ENCODE assay signal across 8 cellular contexts in the genomic region with DNA sequence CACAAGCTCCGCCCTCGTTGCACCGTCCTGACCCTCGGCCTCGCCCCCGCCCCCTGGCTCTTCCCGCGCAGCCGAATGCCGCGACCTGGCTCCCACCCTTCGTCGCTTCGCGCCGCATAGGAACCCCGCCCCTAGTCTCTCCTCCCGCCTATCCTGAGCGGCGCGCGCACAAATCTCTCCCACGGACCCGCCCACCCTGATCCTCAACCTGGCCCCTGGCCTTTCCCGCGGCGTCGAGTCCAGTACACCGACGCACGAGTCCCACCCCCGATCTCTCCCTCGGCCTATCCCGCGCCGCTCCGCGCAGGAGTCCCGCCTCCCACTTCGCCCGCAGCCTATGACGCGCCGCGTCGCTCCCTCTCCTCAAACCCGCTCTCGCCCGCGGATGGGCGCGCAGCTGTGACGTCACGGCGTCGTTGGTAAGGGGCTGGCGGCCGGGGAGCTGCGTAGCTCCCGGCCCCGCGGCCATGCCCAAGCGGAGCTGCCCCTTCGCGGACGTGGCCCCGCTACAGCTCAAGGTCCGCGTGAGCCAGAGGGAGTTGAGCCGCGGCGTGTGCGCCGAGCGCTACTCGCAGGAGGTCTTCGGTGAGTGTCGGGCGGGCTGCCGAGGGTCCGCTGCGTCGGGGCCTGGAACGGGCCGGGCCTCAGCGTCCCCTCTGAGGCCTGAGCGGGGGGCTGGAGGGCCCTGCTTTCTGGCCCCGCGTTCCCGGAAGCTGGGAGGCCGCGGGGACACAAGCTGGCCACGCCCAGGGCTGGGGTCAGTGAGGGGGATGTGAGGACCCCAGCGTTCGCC. TPM values are rescaled to one million over a fixed set of nuclear protein-coding genes. Genes with fewer than 3 reads are reported as not detected.
DNase-seq lines count a peak whose midpoint lies in the region; ATAC-seq and TF ChIP-seq lines count a peak whose summit lies in the region.

Gene SIVA1, plus strand, starts transcription at position 413 of the 793 bp plus-strand sequence. Its CDS starts 55 bp downstream, at position 468.

- TF ChIP-seq POLR2A in esophagus muscularis mucosa (IDR thresholded peaks at IDR 0.05; ENCODE audit: low read depth) = peak; percentile 90

- WGBS in esophagus muscularis mucosa = 0% methylated on average over 11 of the region's 95 CpGs

- H3K27me3 ChIP-seq in Karpas-422 (ENCODE audit: low read length) = no peaks in the 10 kb centered on the region
- no peaks in the 10 kb centered on the region for H3K27me3 ChIP-seq in esophagus muscularis mucosa
- H3K27me3 ChIP-seq in muscle layer of duodenum (ENCODE audit: low read depth, low read length) = no peaks in the 10 kb centered on the region

- H3K4me3 ChIP-seq in Karpas-422 (ENCODE audit: low read length) = peak within 1 kb of the TSS; percentile 99
- peak within 1 kb of the TSS; percentile 77 to 99 (median 86) for H3K4me3 ChIP-seq in esophagus muscularis mucosa
- peak within 1 kb of the TSS; percentile 79 to 98 for H3K4me3 ChIP-seq in muscle layer of duodenum (ENCODE audit: low read depth in 1 of 2, low read length in 2 of 2)

- peak within 1 kb of the TSS; percentile 51; the same call in 1 of the 2 replicates for H3K27ac ChIP-seq in Karpas-422 (ENCODE audit: low read length)
- H3K27ac ChIP-seq in esophagus muscularis mucosa (replicated peaks in 1 of 4) = peak within 1 kb of the TSS; percentile 83 to 95 (median 88)
- peak within 1 kb of the TSS; percentile 69 for H3K27ac ChIP-seq in muscle layer of duodenum (ENCODE audit: low read length)

- H3K9ac ChIP-seq in Karpas-422 (ENCODE audit: low read length) = peak within 1 kb of the TSS; percentile 90

- peaks cover 47% of the 10 kb centered on the region for H3K79me2 ChIP-seq in Karpas-422 (ENCODE audit: low read length)

- peak; percentile 80 for ATAC-seq in GM21825 (IDR thresholded peaks at IDR 0.05; ENCODE audit: unreplicated experiment)

- H3K4me1 ChIP-seq in Karpas-422 (ENCODE audit: low read length) (peaks cover 20% of the 10 kb centered on the region), esophagus muscularis mucosa (peaks cover 23 to 51% (median 46%) of the 10 kb centered on the region in 4 donors), muscle layer of duodenum (ENCODE audit: control insufficient read depth in 1 of 2, insufficient read depth in 2 of 2, low read length in 2 of 2) (peaks cover 25 to 36% of the 10 kb centered on the region in 2 donors)

- peak within 1 kb of the TSS; percentile 97 for H2AFZ ChIP-seq in Karpas-422 (ENCODE audit: low read length)

- intact Hi-C loops in esophagus muscularis mucosa (cut with DNase I) = no loop called here

- H3K36me3 ChIP-seq in Karpas-422 (ENCODE audit: insufficient read depth, low read length) = peaks cover 5% of the 10 kb centered on the region; the same call in 1 of the 2 replicates
- peaks cover 23 to 29% (median 26%) of the 10 kb centered on the region in 4 donors for H3K36me3 ChIP-seq in esophagus muscularis mucosa
- H3K36me3 ChIP-seq in muscle layer of duodenum (ENCODE audit: control insufficient read depth in 1 of 2, insufficient read depth in 2 of 2, low read length in 2 of 2) = peaks cover 22 to 31% of the 10 kb centered on the region in 2 donors

- peaks cover 23% of the 10 kb centered on the region for H4K20me1 ChIP-seq in Karpas-422 (ENCODE audit: insufficient read depth, low read depth, low read length)

- no peak for TF ChIP-seq EP300 in esophagus muscularis mucosa (IDR thresholded peaks at IDR 0.05)

- peak within 1 kb of the TSS; percentile 94 for H3K4me2 ChIP-seq in Karpas-422 (ENCODE audit: low read depth, low read length, poor library complexity, severe bottlenecking)

- no peak for TF ChIP-seq CTCF in esophagus muscularis mucosa (IDR thresholded peaks at IDR 0.05)

- H3K9me2 ChIP-seq in Karpas-422 (replicated peaks; ENCODE audit: insufficient read depth, low read length) = no peaks in the 10 kb centered on the region

- no peaks in the 10 kb centered on the region for H3K9me3 ChIP-seq in Karpas-422 (ENCODE audit: low read length)
- no peaks in the 10 kb centered on the region for H3K9me3 ChIP-seq in esophagus muscularis mucosa
- H3K9me3 ChIP-seq in muscle layer of duodenum (ENCODE audit: control insufficient read depth in 1 of 2, low read length in 2 of 2) = no peaks in the 10 kb centered on the region

- DNase-seq in DMS79 treated with DMSO at 0.1 percent for 48 hours (lab: John Stamatoyannopoulos, UW) = peak; percentile 100
- peak; percentile 100 for DNase-seq in Karpas-422
- peak; percentile 98 for DNase-seq in RKO (ENCODE audit: low spot score)
- peak; percentile 99 for DNase-seq in activated T-helper 1 cell treated with Interleukin-2 at 50 U/mL for 16 hours (ENCODE audit: low read depth)
- DNase-seq in esophagus muscularis mucosa (ENCODE audit: extremely low spot score) = peak; percentile 100
- DNase-seq in stimulated activated CD8-positive, alpha-beta memory T cell treated with anti-CD3 and anti-CD28 coated beads, Interleukin-7, amount 100 ng/mL, for 4 hours (ENCODE audit: low read depth in 2 of 2) = peak; percentile 99

RNA-seq across cellular contexts. Expression of gene SIVA1, which starts in this region (rescaled TPM):
- 68.1 and 212 TPM in 2 replicates for total RNA-seq in Karpas-422 (2014; rRNA removed; shearing (Covaris generic); ENCODE audit: low replicate concordance)
- 100 to 1,000 TPM; 207 to 324 (median 290) TPM for total RNA-seq in esophagus muscularis mucosa

Comparison
In these comparisons a context has a peak if more than half of its experiments do, and no peak if none do; other contexts are left out.
1. Peak in every context shown above with its lines: DNase-seq, ATAC-seq, H3K4me3 ChIP-seq and H3K27ac ChIP-seq.